1 cellular context compared by ENCODE assay signal in genomic region chr7:42932861-42933591, GRCh38.
TF ChIP-seq lines count a peak whose summit lies in the region.

No MANE protein-coding gene starts in this region.

TF ChIP-seq in HEK293, 187 proteins besides CTCF, POLR2A, EP300 and RAD21 (continued from another document):
- peak; percentile 95 for TF ChIP-seq ZNF398 (tag by site-specific recombination; IDR thresholded peaks at IDR 0.05)
- no peak for TF ChIP-seq ZBTB49 (tag by site-specific recombination; IDR thresholded peaks at IDR 0.05; ENCODE audit: low read depth)
- TF ChIP-seq ZNF341 (tag by site-specific recombination; IDR thresholded peaks at IDR 0.05; ENCODE audit: low read depth): peak; percentile 31; the same call in 1 of the 2 replicates
- no peak for TF ChIP-seq ZNF391 (tag by site-specific recombination; IDR thresholded peaks at IDR 0.05; ENCODE audit: borderline replicate concordance, low read depth)
- TF ChIP-seq ZBTB17 (tag by site-specific recombination; IDR thresholded peaks at IDR 0.05): peak; percentile 54
TF ChIP-seq in HEK293: peak in this region for 7.
